25 cellular contexts compared by ENCODE assay signal in the genomic region with DNA sequence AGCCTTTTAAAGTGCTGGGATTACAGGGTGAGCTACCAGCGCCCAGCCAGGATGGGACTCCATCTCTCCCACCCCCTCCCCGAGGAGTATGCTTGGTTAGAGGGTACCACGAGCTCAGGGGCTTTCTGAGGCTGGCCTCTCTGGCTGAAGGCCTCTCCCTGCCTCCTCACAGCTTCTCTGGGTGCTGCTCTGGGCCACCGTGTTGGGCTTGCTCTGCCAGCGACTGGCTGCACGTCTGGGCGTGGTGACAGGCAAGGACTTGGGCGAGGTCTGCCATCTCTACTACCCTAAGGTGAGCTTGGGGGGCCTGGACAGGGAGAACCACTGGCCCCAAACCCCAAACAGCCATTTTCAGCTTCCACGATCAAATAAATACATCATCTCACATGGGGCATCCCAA. TPM values are rescaled to one million over a fixed set of nuclear protein-coding genes. Genes with fewer than 3 reads are reported as not detected.
"Had no signal": no experiment of that assay in that cellular context is flagged by ENCODE, and none has a peak within 500 bp of the region (broad histone marks: within the 10 kb centered on the region; RNA-seq: fewer than 3 reads in every experiment).

No MANE protein-coding gene starts in this region.

- H3K27ac Mint-ChIP-seq: nephron progenitor cell; progenitor cell of endocrine pancreas; stimulated activated naive CD8-positive, alpha-beta T cell treated with anti-CD3 and anti-CD28 coated beads, Interleukin-15, amount 100 ng/mL, for 72 hours had no signal

- H3K27ac ChIP-seq: parathyroid adenoma, suprapubic skin, transverse colon had no signal

- H2AFZ ChIP-seq: parathyroid adenoma had no signal

- H3K4me1 ChIP-seq: parathyroid adenoma had no signal

- H3K36me3 ChIP-seq: suprapubic skin, transverse colon had no signal

- H3K4me3 Mint-ChIP-seq: naive thymus-derived CD8-positive, alpha-beta T cell; nephron progenitor cell; stimulated activated naive CD8-positive, alpha-beta T cell treated with anti-CD3 and anti-CD28 coated beads, Interleukin-15, amount 100 ng/mL, for 72 hours had no signal

- DNase-seq: dorsolateral prefrontal cortex; effector CD4-positive, alpha-beta T cell; naive thymus-derived CD8-positive, alpha-beta T cell; nephron progenitor cell; stimulated activated CD4-positive, alpha-beta T cell treated with anti-CD3 and anti-CD28 coated beads, Interleukin-12 subunit alpha, Interleukin-12 subunit beta, amount 100 ng/mL, for 4 hours; stimulated activated CD4-positive, alpha-beta T cell treated with anti-CD3 and anti-CD28 coated beads, Interleukin-1b, Interleukin-23, amount 100 ng/mL, for 48 hours; stimulated activated CD4-positive, alpha-beta T cell treated with anti-CD3 and anti-CD28 coated beads, Interleukin-4, amount 100 ng/mL, for 1 hour; stimulated activated CD8-positive, alpha-beta memory T cell treated with anti-CD3 and anti-CD28 coated beads, Interleukin-4, amount 100 ng/mL, for 48 hours; stimulated activated naive CD4-positive, alpha-beta T cell; stimulated activated naive CD8-positive, alpha-beta T cell treated with anti-CD3 and anti-CD28 coated beads, Interleukin-15, amount 100 ng/mL, for 72 hours; transverse colon had no signal

- ATAC-seq: left lobe of liver; naive thymus-derived CD8-positive, alpha-beta T cell; sciatic nerve; stimulated activated naive CD8-positive, alpha-beta T cell treated with anti-CD3 and anti-CD28 coated beads, Interleukin-15, amount 100 ng/mL, for 72 hours had no signal

- H3K4me2 ChIP-seq: smooth muscle cell had no signal

- H3K27me3 ChIP-seq: dorsolateral prefrontal cortex, suprapubic skin, transverse colon had no signal

- H3K9me3 ChIP-seq: suprapubic skin, transverse colon had no signal

- H3K4me3 ChIP-seq: smooth muscle cell, suprapubic skin, transverse colon had no signal

- H3K9ac ChIP-seq: parathyroid adenoma had no signal

- H3K9me3 Mint-ChIP-seq: naive thymus-derived CD8-positive, alpha-beta T cell; nephron progenitor cell; stimulated activated naive CD8-positive, alpha-beta T cell treated with anti-CD3 and anti-CD28 coated beads, Interleukin-15, amount 100 ng/mL, for 72 hours had no signal

RNA-seq across cellular contexts. Expression of a gene that starts 28.3 kb away (rescaled TPM):
- total RNA-seq: frontal cortex; left lobe of liver; lower leg skin; mesenteric fat pad; myocyte; naive thymus-derived CD8-positive, alpha-beta T cell; omental fat pad; sciatic nerve; smooth muscle cell; suprapubic skin; transverse colon; urinary bladder had no signal
- polyA plus RNA-seq: esophagus; keratinocyte; naive thymus-derived CD8-positive, alpha-beta T cell; urinary bladder had no signal

RNA-seq across cellular contexts. Expression of a gene that starts 33.9 kb away (rescaled TPM):
- total RNA-seq: frontal cortex; myocyte; naive thymus-derived CD8-positive, alpha-beta T cell; omental fat pad; sciatic nerve; smooth muscle cell; urinary bladder had no signal
- polyA plus RNA-seq: keratinocyte had no signal
